ENCODE assay signal across 21 cellular contexts in genomic region chr2:26710743-26711456, GRCh38. TPM values are rescaled to one million over a fixed set of nuclear protein-coding genes. Genes with fewer than 3 reads are reported as not detected.
DNase-seq lines count a peak whose midpoint lies in the region; ATAC-seq, FAIRE-seq and TF ChIP-seq lines count a peak whose summit lies in the region.
"Had no signal": no experiment of that assay in that cellular context is flagged by ENCODE, and none has a peak within 500 bp of the region (broad histone marks: within the 10 kb centered on the region; RNA-seq: fewer than 3 reads in every experiment).

No MANE protein-coding gene starts in this region.

- no peaks in the 10 kb centered on the region for H3K9me3 ChIP-seq in osteoblast (ENCODE audit: low read depth, low read length)
- no peaks in the 10 kb centered on the region for H3K9me3 ChIP-seq in upper lobe of left lung
- H3K9me3 ChIP-seq: ascending aorta, colonic mucosa, neutrophil, tibial nerve had no signal

- TF ChIP-seq CTCF in coronary artery (IDR thresholded peaks at IDR 0.05) (no peak), osteoblast (IDR thresholded peaks at IDR 0.05; ENCODE audit: extremely low read depth, low read depth, low read length) (no peak), upper lobe of left lung (IDR thresholded peaks at IDR 0.05) (no peak)

- H3K27ac ChIP-seq in coronary artery (peak overlapping the region; percentile 45 to 75), osteoblast (ENCODE audit: low read depth, low read length) (no peak overlapping the region), upper lobe of left lung (peak overlapping the region in 3 of 4 donors; percentile 2 to 58 (median 33))
- H3K27ac ChIP-seq: ascending aorta, colonic mucosa, KMS-11, neutrophil, tibial nerve had no signal

- ATAC-seq in left ventricle myocardium superior (peak; percentile 58), upper lobe of left lung (ENCODE audit: low FRiP score in 2 of 2) (no peak)
- ATAC-seq: sciatic nerve; stimulated activated memory B cell treated with anti-CD40 and anti-IgM and Interleukin-4, amounts not matched to agents 10 μg/mL and 1 μg/mL and 100 μg/mL, for 72 hours had no signal

- H3K36me3 ChIP-seq in osteoblast (ENCODE audit: insufficient read depth, low read length), result no peaks in the 10 kb centered on the region
- no peaks in the 10 kb centered on the region for H3K36me3 ChIP-seq in upper lobe of left lung
- H3K36me3 ChIP-seq: ascending aorta, colonic mucosa, neutrophil, tibial nerve had no signal

- TF ChIP-seq EP300 in upper lobe of left lung (IDR thresholded peaks at IDR 0.05), result no peak

- TF ChIP-seq POLR2A in upper lobe of left lung (IDR thresholded peaks at IDR 0.05), result no peak

- H3K79me2 ChIP-seq in osteoblast (ENCODE audit: insufficient read depth, low read length), result no peaks in the 10 kb centered on the region

- no peak overlapping the region for H3K4me2 ChIP-seq in osteoblast (ENCODE audit: insufficient read depth, low read length)
- H3K4me2 ChIP-seq: KMS-11 had no signal

- H2AFZ ChIP-seq in osteoblast (ENCODE audit: low read length), result no peak overlapping the region

- intact Hi-C loops in left ventricle myocardium superior (cut with micrococcal nuclease), result no loop called here

- DNase-seq in coronary artery (ENCODE audit: low spot score) (no peak), left ventricle myocardium superior (peak; percentile 76), osteoblast (ENCODE audit: insufficient read length, low spot score, missing footprints) (peak; percentile 58), upper lobe of left lung (no peak), urothelium cell line (ENCODE audit: low spot score) (no peak), pons (ENCODE audit: low spot score) (no peak)
- no peak for DNase-seq in activated CD8-positive, alpha-beta memory T cell treated with anti-CD3 and anti-CD28 coated beads, Interleukin-2, amount 50 U/mL, for 4 hours
- DNase-seq: colonic mucosa; hypothalamus; mesendoderm; NCI-H69; stimulated activated CD4-positive, alpha-beta T cell treated with anti-CD3 and anti-CD28 coated beads, Interleukin-1b, Interleukin-23, amount 100 ng/mL, for 48 hours had no signal

- no peaks in the 10 kb centered on the region for H4K20me1 ChIP-seq in osteoblast (ENCODE audit: insufficient read depth, low read length)

- H3K27me3 ChIP-seq in osteoblast (ENCODE audit: insufficient read depth, low read length) (no peaks in the 10 kb centered on the region), upper lobe of left lung (no peaks in the 10 kb centered on the region)
- H3K27me3 ChIP-seq: ascending aorta, colonic mucosa had no signal

- no peak for FAIRE-seq in urothelium cell line (lab: Jason Lieb, UNC)
- FAIRE-seq: keratinocyte had no signal

- 55 to 74% methylated on average over 13 to 17 of the region's 17 CpGs for WGBS in upper lobe of left lung, 2 donors

- no peak overlapping the region for H3K4me3 ChIP-seq in coronary artery
- H3K4me3 ChIP-seq in osteoblast (ENCODE audit: insufficient read depth, low read length), result no peak overlapping the region
- H3K4me3 ChIP-seq in upper lobe of left lung, result no peak overlapping the region
- H3K4me3 ChIP-seq: ascending aorta, colonic mucosa, tibial nerve had no signal

- H3K4me1 ChIP-seq in osteoblast (ENCODE audit: insufficient read depth, low read length) (no peaks in the 10 kb centered on the region), upper lobe of left lung (peaks cover 0 to 12% (median 0%) of the 10 kb centered on the region in 4 donors)
- H3K4me1 ChIP-seq: colonic mucosa had no signal

RNA-seq across cellular contexts. Expression of gene KCNK3, which starts 18.4 kb away (rescaled TPM):
- total RNA-seq in left ventricle myocardium superior (2.8 TPM), osteoblast (not detected in 2 replicates), upper lobe of left lung (10 to 100 TPM in 4 of 6 donors, 1 to 10 TPM in 2; 3.0 to 36.1 (median 17.5) TPM)
- total RNA-seq: activated T-helper 1 cell treated with anti-CD3 and anti-CD28 coated beads, Interleukin-12 subunit alpha, Interleukin-12 subunit beta, Interleukin-2, Interleukin-4 antibody, amounts not matched to agents 30 ng/mL and 10 ng/mL and 1 ng/mL, durations not matched to agents 14 hours and 24 hours and 36 hours; HT-29 had no signal

RNA-seq across cellular contexts. Expression of gene SLC35F6, which starts 53.2 kb away (rescaled TPM):
- 19.9 TPM for total RNA-seq in left ventricle myocardium superior
- total RNA-seq in osteoblast, result 82.8 and 83.6 TPM in 2 replicates
- total RNA-seq in upper lobe of left lung, result 10 to 100 TPM; 36.7 to 59.4 (median 45.7) TPM

Comparison
In these comparisons a context has a peak if more than half of its experiments do, and no peak if none do; other contexts are left out.
1. DNase-seq: peak in left ventricle myocardium superior (single experiment) and osteoblast (single experiment); none in coronary artery (single experiment), upper lobe of left lung (0 of 2), urothelium cell line (single experiment), activated CD8-positive, alpha-beta memory T cell treated with anti-CD3 and anti-CD28 coated beads, Interleukin-2, amount 50 U/mL, for 4 hours (single experiment) and pons (single experiment).